ENCODE assay signal across 8 cellular contexts in the genomic region with DNA sequence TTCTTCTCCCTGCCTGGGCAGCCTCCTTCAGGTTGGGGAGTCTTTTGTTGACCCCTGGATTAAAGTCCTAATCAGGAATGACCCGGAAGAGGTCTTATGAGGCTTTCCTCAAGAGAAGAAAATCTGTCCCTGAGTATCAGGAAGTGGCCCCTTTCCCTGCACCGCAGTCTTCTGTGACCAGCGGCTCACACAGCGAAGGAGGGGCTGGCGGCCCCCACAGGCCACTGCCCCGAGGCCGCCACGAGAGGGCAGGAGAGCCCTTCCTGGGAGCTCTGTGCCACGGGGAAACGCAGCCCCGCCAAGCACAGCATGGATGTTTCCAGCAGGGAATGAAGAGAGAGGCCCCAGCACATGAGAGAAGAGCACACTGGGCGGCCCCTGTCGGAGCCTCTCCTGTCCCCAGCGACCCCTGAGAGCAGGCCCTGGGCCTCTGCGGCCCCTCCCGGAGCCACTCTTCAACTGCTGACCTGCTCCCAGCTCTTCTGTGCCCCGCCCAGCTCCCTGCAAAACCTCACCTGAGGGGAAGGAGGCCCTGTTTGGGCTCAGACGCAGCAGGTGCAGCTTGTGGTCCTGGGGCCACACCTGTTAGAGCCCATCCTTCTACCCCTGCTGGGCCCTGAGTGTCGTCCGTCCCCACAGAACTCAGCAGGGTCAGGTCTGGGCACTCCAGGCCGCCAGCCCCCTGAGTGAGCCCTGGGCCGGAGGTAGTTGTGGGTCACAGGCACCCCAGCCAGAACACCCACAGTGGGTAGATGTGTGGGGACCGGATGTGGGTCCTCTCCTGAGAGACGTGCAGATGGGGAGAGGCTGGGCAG. TPM values are rescaled to one million over a fixed set of nuclear protein-coding genes. Genes with fewer than 3 reads are reported as not detected.
DNase-seq lines count a peak whose midpoint lies in the region; ATAC-seq lines count a peak whose summit lies in the region.

No MANE protein-coding gene starts in this region.

- H3K27ac ChIP-seq in CD4-positive, alpha-beta memory T cell (ENCODE audit: low read depth, low read length), result no peak overlapping the region

- peaks cover 16% of the 10 kb centered on the region for H3K4me1 ChIP-seq in CD4-positive, alpha-beta memory T cell (ENCODE audit: insufficient read depth, low read length)

- no peaks in the 10 kb centered on the region for H3K36me3 ChIP-seq in CD4-positive, alpha-beta memory T cell (ENCODE audit: insufficient read depth, low read length)

- peaks cover 0 to 3% of the 10 kb centered on the region in 2 donors for H3K36me3 Mint-ChIP-seq in CD4-positive, alpha-beta memory T cell

- no peak for ATAC-seq in HG03354 (IDR thresholded peaks at IDR 0.05; ENCODE audit: poor library complexity, severe bottlenecking, unreplicated experiment)

- POLR2A ChIA-PET in CD4-positive, alpha-beta memory T cell (lab: Charles Lee; ENCODE audit: partially characterized antibody), result interaction anchor here (0.8 to 1.1 kb wide), 3 partner anchors 9 to 214 kb away, joined by 3 read pairs; no protein-coding TSS in a partner anchor

- CTCF ChIA-PET in CD4-positive, alpha-beta memory T cell (lab: Charles Lee; ENCODE audit: partially characterized antibody), result interaction anchor here (0.9 to 2.3 kb wide), 12 partner anchors 10 to 529 kb away, joined by 3 to 9 read pairs (median 5); no protein-coding TSS in a partner anchor

- DNase-seq in CD4-positive, alpha-beta memory T cell, result peak; percentile 65 to 72 (median 67)
- peak; percentile 60 for DNase-seq in HPDE6-E6E7 (ENCODE audit: extremely low spot score)
- peak; percentile 78 for DNase-seq in NOMO-1 treated with dmso at 0.1 percent for 144 hours (lab: John Stamatoyannopoulos, UW; ENCODE audit: unreplicated experiment)
- DNase-seq in activated CD8-positive, alpha-beta memory T cell treated with anti-CD3 and anti-CD28 coated beads for 48 hours (ENCODE audit: low read depth in 2 of 3, low spot score in 2 of 3), result peak in 2 of 3 experiments; percentile 30 to 48
- DNase-seq in effector CD8-positive, alpha-beta T cell (lab: John Stamatoyannopoulos, UW), result peak; percentile 62
- DNase-seq in mesenteric fat pad (ENCODE audit: low spot score), result peak; percentile 95
- DNase-seq in stimulated activated CD8-positive, alpha-beta memory T cell treated with anti-CD3 and anti-CD28 coated beads, Interleukin-12 subunit alpha, Interleukin-12 subunit beta, amount 100 ng/mL, for 24 hours (ENCODE audit: extremely low read depth), result peak; percentile 34

- H3K9me3 ChIP-seq in CD4-positive, alpha-beta memory T cell (ENCODE audit: control insufficient read depth in 1 of 2, low read length in 2 of 2), result no peaks in the 10 kb centered on the region

- no peaks in the 10 kb centered on the region for H3K27me3 ChIP-seq in CD4-positive, alpha-beta memory T cell (ENCODE audit: insufficient read depth, low read length)

- peak overlapping the region in 5 of 8 donors; percentile 8 to 61 (median 53) for H3K4me3 Mint-ChIP-seq in CD4-positive, alpha-beta memory T cell

- intact Hi-C loops in CD4-positive, alpha-beta memory T cell (cut with micrococcal nuclease), result loop anchor here (1.0 kb wide), 1 partner anchor 528 kb away; no protein-coding TSS in a partner anchor

- peaks cover 0 to 2% (median 0%) of the 10 kb centered on the region in 8 donors for H3K9me3 Mint-ChIP-seq in CD4-positive, alpha-beta memory T cell

- no peaks in the 10 kb centered on the region for H3K27me3 Mint-ChIP-seq in CD4-positive, alpha-beta memory T cell

- H3K4me3 ChIP-seq in CD4-positive, alpha-beta memory T cell (ENCODE audit: low read length in 2 of 2), result no peak overlapping the region

- peaks cover 8 to 38% (median 17%) of the 10 kb centered on the region in 4 donors for H3K4me1 Mint-ChIP-seq in CD4-positive, alpha-beta memory T cell

- H3K27ac Mint-ChIP-seq in CD4-positive, alpha-beta memory T cell, result peak overlapping the region; percentile 47 to 90 (median 84)

RNA-seq across cellular contexts. Expression of gene POFUT2, which starts 4.9 kb away (rescaled TPM):
- total RNA-seq in CD4-positive, alpha-beta memory T cell, result 10 to 100 TPM; 40.1 to 40.8 TPM
- 1 to 10 TPM; 2.8 to 5.7 TPM for polyA plus RNA-seq in CD4-positive, alpha-beta memory T cell
- 29.6 TPM for total RNA-seq in mesenteric fat pad

Comparison
In these comparisons a context has a peak if more than half of its experiments do, and no peak if none do; other contexts are left out.
1. DNase-seq: peak in every context shown above with its lines; median percentile 95 in mesenteric fat pad; 78 in NOMO-1 treated with dmso at 0.1 percent for 144 hours; 67 in CD4-positive, alpha-beta memory T cell; 62 in effector CD8-positive, alpha-beta T cell; 60 in HPDE6-E6E7; 39 in activated CD8-positive, alpha-beta memory T cell treated with anti-CD3 and anti-CD28 coated beads for 48 hours; 34 in stimulated activated CD8-positive, alpha-beta memory T cell treated with anti-CD3 and anti-CD28 coated beads, Interleukin-12 subunit alpha, Interleukin-12 subunit beta, amount 100 ng/mL, for 24 hours.